ENCODE assay signal across 2 cellular contexts in genomic region chrX:482702-483203, GRCh38.
TF ChIP-seq lines count a peak whose summit lies in the region.

No MANE protein-coding gene starts in this region.

TF ChIP-seq in HEK293, 187 proteins besides CTCF, POLR2A, EP300 and RAD21 (continued from another document and continues in another):
- TF ChIP-seq ZBTB20 (tag by site-specific recombination; IDR thresholded peaks at IDR 0.05) (peak; percentile 36; the same call in 1 of the 2 replicates), ZNF146 (tag by site-specific recombination; IDR thresholded peaks at IDR 0.05) (no peak), ZNF510 (tag by site-specific recombination; IDR thresholded peaks at IDR 0.05; ENCODE audit: insufficient replicate concordance) (no peak), FEZF1 (tag by site-specific recombination; IDR thresholded peaks at IDR 0.05) (peak; percentile 62; the same call in 1 of the 2 replicates), SETDB1 (IDR thresholded peaks at IDR 0.05; ENCODE audit: insufficient read length, low read length) (no peak), WT1 (tag by site-specific recombination; IDR thresholded peaks at IDR 0.05) (peak; percentile 83), ZNF692 (tag by site-specific recombination; IDR thresholded peaks at IDR 0.05) (peak; percentile 65), KLF7 (tag by site-specific recombination; IDR thresholded peaks at IDR 0.05; ENCODE audit: borderline replicate concordance) (peak; percentile 14; the same call in 1 of the 2 replicates), ZNF416 (tag by site-specific recombination; IDR thresholded peaks at IDR 0.05) (no peak), ZNF558 (tag by site-specific recombination; IDR thresholded peaks at IDR 0.05) (no peak), ZNF239 (tag by site-specific recombination; IDR thresholded peaks at IDR 0.05) (no peak), ZNF19 (tag by site-specific recombination; IDR thresholded peaks at IDR 0.05; ENCODE audit: low read depth) (no peak), ZNF274 (IDR thresholded peaks at IDR 0.05; ENCODE audit: low read length) (no peak), ZNF274 (tag by site-specific recombination; IDR thresholded peaks at IDR 0.05; ENCODE audit: borderline replicate concordance) (no peak), GLI2 (tag by site-specific recombination; IDR thresholded peaks at IDR 0.05; ENCODE audit: borderline replicate concordance, low read depth) (no peak; the same call in 1 of the 2 replicates), ZBTB10 (tag by site-specific recombination; IDR thresholded peaks at IDR 0.05) (no peak), SP2 (tag by site-specific recombination; IDR thresholded peaks at IDR 0.05) (no peak), ZNF76 (tag by site-specific recombination; IDR thresholded peaks at IDR 0.05; ENCODE audit: borderline replicate concordance, low read depth) (peak; percentile 35; the same call in 1 of the 2 replicates), ZNF513 (tag by site-specific recombination; IDR thresholded peaks at IDR 0.05) (no peak; the same call in 1 of the 2 replicates), ZNF335 (tag by site-specific recombination; conservative IDR thresholded peaks at IDR 0.05) (peak; percentile 61), TRIM28 (IDR thresholded peaks at IDR 0.05; ENCODE audit: borderline replicate concordance, low read length) (no peak; the same call in 1 of the 2 replicates), ZNF560 (tag by site-specific recombination; IDR thresholded peaks at IDR 0.05; ENCODE audit: borderline replicate concordance) (no peak), TCF7L2 (IDR thresholded peaks at IDR 0.05; ENCODE audit: borderline replicate concordance, low read depth, low read length) (peak; percentile 97), ZNF677 (tag by site-specific recombination; IDR thresholded peaks at IDR 0.05) (no peak), ZFP37 (tag by site-specific recombination; IDR thresholded peaks at IDR 0.05) (no peak), ZSCAN5A (tag by site-specific recombination; IDR thresholded peaks at IDR 0.05) (no peak), OVOL3 (tag by site-specific recombination; IDR thresholded peaks at IDR 0.05) (peak; percentile 46; the same call in 1 of the 2 replicates), ZNF521 (tag by site-specific recombination; IDR thresholded peaks at IDR 0.05) (no peak), ZNF2 (tag by site-specific recombination; IDR thresholded peaks at IDR 0.05) (0 out of 2 replicates have a peak, but pooled peaks have one; percentile 14), RBAK (tag by site-specific recombination; IDR thresholded peaks at IDR 0.05) (no peak), ZNF544 (tag by site-specific recombination; IDR thresholded peaks at IDR 0.05) (no peak)

TF ChIP-seq in K562, 482 proteins besides CTCF, POLR2A, EP300 and RAD21 (continued from another document):
- TF ChIP-seq FOXP4 (CRISPR knock-in tag; IDR thresholded peaks at IDR 0.05; ENCODE audit: borderline replicate concordance) (no peak), TFAP4 (CRISPR knock-in tag; IDR thresholded peaks at IDR 0.05; ENCODE audit: borderline replicate concordance) (no peak), SAP30 (IDR thresholded peaks at IDR 0.05; ENCODE audit: borderline replicate concordance, insufficient read depth, low read depth, low read length, poor library complexity, severe bottlenecking) (no peak), L3MBTL2 (IDR thresholded peaks at IDR 0.05) (peak; percentile 49; the same call in 1 of the 2 replicates), ID3 (CRISPR knock-in tag; IDR thresholded peaks at IDR 0.05) (no peak), ID3 (tag; IDR thresholded peaks at IDR 0.05) (no peak), SNIP1 (IDR thresholded peaks at IDR 0.05; ENCODE audit: low read depth) (no peak), MLLT1 (IDR thresholded peaks at IDR 0.05) (no peak), CREM (IDR thresholded peaks at IDR 0.05; ENCODE audit: low read depth) (0 out of 2 replicates have a peak, but pooled peaks have one; percentile 9), MYBL2 (IDR thresholded peaks at IDR 0.05; ENCODE audit: low read depth) (no peak), MYBL2 (CRISPR knock-in tag; IDR thresholded peaks at IDR 0.05; ENCODE audit: borderline replicate concordance) (no peak), MEIS2 (IDR thresholded peaks at IDR 0.05; ENCODE audit: partially characterized antibody) (peak; percentile 94), SMARCA4 (IDR thresholded peaks at IDR 0.05) (peak; percentile 28; the same call in 1 of the 2 replicates), HINFP (tag; conservative IDR thresholded peaks at IDR 0.05; ENCODE audit: low read depth) (no peak), CEBPG (CRISPR knock-in tag; IDR thresholded peaks at IDR 0.05) (no peak), CEBPG (tag; conservative IDR thresholded peaks at IDR 0.05 in 1 of 2, IDR thresholded peaks at IDR 0.05 in 1 of 2) (peak in 1 of 2 experiments; percentile 74; a peak in 2 of 4 replicates), KLF10 (CRISPR knock-in tag; IDR thresholded peaks at IDR 0.05) (no peak), ATF3 (IDR thresholded peaks at IDR 0.05) (peak; percentile 88), ATF3 (CRISPR knock-in tag; conservative IDR thresholded peaks at IDR 0.05) (no peak), U2AF1 (optimal IDR thresholded peaks at IDR 0.05; ENCODE audit: low read depth, low read length) (no peak), MTA1 (IDR thresholded peaks at IDR 0.05; ENCODE audit: borderline replicate concordance) (no peak), PBX2 (CRISPR knock-in tag; IDR thresholded peaks at IDR 0.05; ENCODE audit: low read depth) (no peak), PBX2 (tag; conservative IDR thresholded peaks at IDR 0.05; ENCODE audit: low read depth) (peak; percentile 74), LEF1 (IDR thresholded peaks at IDR 0.05) (0 out of 2 replicates have a peak, but pooled peaks have one; percentile 22), SOX6 (IDR thresholded peaks at IDR 0.05) (peak; percentile 28; the same call in 1 of the 2 replicates), SREBF2 (CRISPR knock-in tag; IDR thresholded peaks at IDR 0.05) (no peak), CBX1 (IDR thresholded peaks at IDR 0.05; ENCODE audit: low read depth) (no peak)
